ENCODE assay signal across 8 cellular contexts in genomic region chr2:72826156-72826477, GRCh38. TPM values are rescaled to one million over a fixed set of nuclear protein-coding genes. Genes with fewer than 3 reads are reported as not detected.
DNase-seq lines count a peak whose midpoint lies in the region; ATAC-seq and TF ChIP-seq lines count a peak whose summit lies in the region.

No MANE protein-coding gene starts in this region.

- H3K36me3 Mint-ChIP-seq in dendritic cell treated with granulocyte-macrophage colony-stimulating factor and Interleukin-4, amounts not matched to agents 40 ng/mL and 50 ng/mL, for 4 days (ENCODE audit: low read depth), result peaks cover 14% of the 10 kb centered on the region
- H3K36me3 Mint-ChIP-seq in neural crest cell (ENCODE audit: low read depth), result peaks cover under 1% of the 10 kb centered on the region

- H3K36me3 ChIP-seq in BE2C (no peaks in the 10 kb centered on the region), Loucy (ENCODE audit: insufficient read depth, low read length) (no peaks in the 10 kb centered on the region)

- H3K4me2 ChIP-seq in Loucy (ENCODE audit: low read depth, low read length, poor library complexity, severe bottlenecking), result no peak overlapping the region

- H3K27ac Mint-ChIP-seq in dendritic cell treated with granulocyte-macrophage colony-stimulating factor and Interleukin-4, amounts not matched to agents 40 ng/mL and 50 ng/mL, for 4 days, result peak overlapping the region; percentile 86
- H3K27ac Mint-ChIP-seq in neural crest cell (ENCODE audit: unreplicated experiment), result no peak overlapping the region

- DNase-seq in BE2C (no peak), neural crest cell (ENCODE audit: low read depth, low spot score) (no peak), NCI-H2171 treated with DMSO at 0.1 percent for 48 hours (lab: John Stamatoyannopoulos, UW) (no peak), activated gamma-delta T cell (lab: John Stamatoyannopoulos, UW) (no peak)
- no peak for DNase-seq in NK-92 treated with Interleukin-12 subunit alpha and Interleukin-12 subunit beta, amount 100 ng/mL, for 24 hours (lab: John Stamatoyannopoulos, UW)

- H3K4me3 Mint-ChIP-seq in dendritic cell treated with granulocyte-macrophage colony-stimulating factor and Interleukin-4, amounts not matched to agents 40 ng/mL and 50 ng/mL, for 4 days, result peak overlapping the region; percentile 94
- peak overlapping the region; percentile 94 for H3K4me3 Mint-ChIP-seq in neural crest cell

- no peaks in the 10 kb centered on the region for H3K9me3 Mint-ChIP-seq in dendritic cell treated with granulocyte-macrophage colony-stimulating factor and Interleukin-4, amounts not matched to agents 40 ng/mL and 50 ng/mL, for 4 days
- no peaks in the 10 kb centered on the region for H3K9me3 Mint-ChIP-seq in neural crest cell

- peak overlapping the region; percentile 62 for H3K4me3 ChIP-seq in BE2C (ENCODE audit: low read depth, low read length)
- H3K4me3 ChIP-seq in Loucy (ENCODE audit: low read length, poor library complexity, severe bottlenecking), result peak overlapping the region; percentile 77

- H4K20me1 ChIP-seq in Loucy (ENCODE audit: insufficient read depth, low read length, poor library complexity, severe bottlenecking), result peaks cover 4% of the 10 kb centered on the region

- H3F3A ChIP-seq in Loucy (ENCODE audit: low read depth), result no peaks in the 10 kb centered on the region

- peaks cover 17% of the 10 kb centered on the region for H3K27me3 Mint-ChIP-seq in dendritic cell treated with granulocyte-macrophage colony-stimulating factor and Interleukin-4, amounts not matched to agents 40 ng/mL and 50 ng/mL, for 4 days
- H3K27me3 Mint-ChIP-seq in neural crest cell (ENCODE audit: low read depth), result peaks cover 9% of the 10 kb centered on the region

- H3K79me2 ChIP-seq in Loucy (ENCODE audit: insufficient read depth, low read length), result no peaks in the 10 kb centered on the region

- H3K9ac ChIP-seq in Loucy (ENCODE audit: low read depth, low read length, poor library complexity, severe bottlenecking), result no peak overlapping the region

- no peak for ATAC-seq in GM21717 (IDR thresholded peaks at IDR 0.05; ENCODE audit: unreplicated experiment)

- no peaks in the 10 kb centered on the region for H3K9me3 ChIP-seq in BE2C
- no peaks in the 10 kb centered on the region for H3K9me3 ChIP-seq in Loucy (ENCODE audit: insufficient read depth, low read depth, low read length)

- H3K4me1 ChIP-seq in BE2C (no peaks in the 10 kb centered on the region), Loucy (ENCODE audit: insufficient read depth, low read length, poor library complexity, severe bottlenecking) (peaks cover 12% of the 10 kb centered on the region)

- H3K4me1 Mint-ChIP-seq in dendritic cell treated with granulocyte-macrophage colony-stimulating factor and Interleukin-4, amounts not matched to agents 40 ng/mL and 50 ng/mL, for 4 days (ENCODE audit: low read depth), result peaks cover 16% of the 10 kb centered on the region
- H3K4me1 Mint-ChIP-seq in neural crest cell, result peaks cover 22% of the 10 kb centered on the region

- no peaks in the 10 kb centered on the region; the same call in 1 of the 2 replicates for H3K27me3 ChIP-seq in BE2C
- H3K27me3 ChIP-seq in Loucy (ENCODE audit: insufficient read depth, low read length, poor library complexity, severe bottlenecking), result no peaks in the 10 kb centered on the region

- intact Hi-C loops in dendritic cell treated with granulocyte-macrophage colony-stimulating factor and Interleukin-4, amounts not matched to agents 40 ng/mL and 50 ng/mL, for 4 days (cut with micrococcal nuclease), result no loop called here

- H2AFZ ChIP-seq in Loucy (ENCODE audit: low read length), result no peak overlapping the region

- TF ChIP-seq CTCF in BE2C (IDR thresholded peaks at IDR 0.05; ENCODE audit: low read depth, low read length) (no peak), Loucy (conservative IDR thresholded peaks at IDR 0.05; ENCODE audit: low read length) (no peak), neural crest cell (conservative IDR thresholded peaks at IDR 0.05) (no peak)

- H3K9me2 ChIP-seq in Loucy (replicated peaks; ENCODE audit: low read depth, low read length), result no peaks in the 10 kb centered on the region

RNA-seq across cellular contexts. Expression of gene EXOC6B, which starts 0.3 kb away (rescaled TPM):
- polyA plus RNA-seq in BE2C (2012; ENCODE audit: insufficient read depth, insufficient read length, low read depth), result 1.4 TPM
- total RNA-seq in neural crest cell, result 28.0 and 28.2 TPM in 2 replicates
